Comparison of ENCODE assay signal across 16 cellular contexts in genomic region chr6:37441651-37442050, GRCh38. TPM values are rescaled to one million over a fixed set of nuclear protein-coding genes. Genes with fewer than 3 reads are reported as not detected.
A peak's percentile ranks its signal among the peaks of the same experiment; 100 is the strongest.
DNase-seq lines count a peak whose midpoint lies in the region; ATAC-seq and TF ChIP-seq lines count a peak whose summit lies in the region.
"Had no signal": no experiment of that assay in that cellular context is flagged by ENCODE, and none has a peak within 500 bp of the region (broad histone marks: within the 10 kb centered on the region; RNA-seq: fewer than 3 reads in every experiment).

No MANE protein-coding gene starts in this region.

- H3K4me1 Mint-ChIP-seq in activated T-cell treated with anti-CD3 and anti-CD28 coated beads, Interleukin-2, amount 50 U/mL, for 72 hours (ENCODE audit: low read depth): peaks cover 57% of the 10 kb centered on the region
- H3K4me1 Mint-ChIP-seq in T-helper 17 cell (peaks cover 28% of the 10 kb centered on the region), MCF 10A (ENCODE audit: insufficient read depth, unreplicated experiment) (no peaks in the 10 kb centered on the region)
- peaks cover 25% of the 10 kb centered on the region for H3K4me1 Mint-ChIP-seq in stimulated activated effector memory CD8-positive, alpha-beta T cell treated with anti-CD3 and anti-CD28 coated beads, Interleukin-12 subunit alpha, Interleukin-12 subunit beta, amount 100 ng/mL, for 72 hours

- DNase-seq in activated T-cell treated with anti-CD3 and anti-CD28 coated beads, Interleukin-2, amount 50 U/mL, for 72 hours: no peak
- no peak for DNase-seq in activated T-cell treated with anti-CD3 and anti-CD28 coated beads, Interleukin-2, amount 50 U/mL, for 48 hours
- DNase-seq in T-helper 17 cell: no peak
- DNase-seq in esophagus muscularis mucosa (ENCODE audit: extremely low spot score): no peak
- DNase-seq in stimulated activated effector memory CD8-positive, alpha-beta T cell treated with anti-CD3 and anti-CD28 coated beads, Interleukin-12 subunit alpha, Interleukin-12 subunit beta, amount 100 ng/mL, for 72 hours (ENCODE audit: low spot score in 2 of 2): no peak
- DNase-seq in MCF 10A (ENCODE audit: unreplicated experiment): no peak
- DNase-seq in stimulated activated CD4-positive, alpha-beta T cell treated with anti-CD3 and anti-CD28 coated beads, Interleukin-2, amount 100 ng/mL, for 24 hours: no peak
- DNase-seq: activated naive CD4-positive, alpha-beta T cell treated with Interleukin-2 at 50 U/mL for 16 hours; brain microvascular endothelial cell; left cardiac atrium; midbrain; NCI-H1436; NCI-H2227 treated with DMSO at 0.1 percent for 48 hours; stimulated activated naive CD4-positive, alpha-beta T cell treated with Interleukin-2 at 50 U/mL for 16 hours had no signal

- WGBS in esophagus muscularis mucosa: 92% methylated on average over 6 of the region's 6 CpGs

- TF ChIP-seq CTCF in esophagus muscularis mucosa (IDR thresholded peaks at IDR 0.05) (no peak), MCF 10A (IDR thresholded peaks at IDR 0.05; ENCODE audit: unreplicated experiment) (no peak)

- H3K9me3 ChIP-seq in T-helper 17 cell (ENCODE audit: control insufficient read depth, low read length, poor library complexity, severe bottlenecking) (no peaks in the 10 kb centered on the region), esophagus muscularis mucosa (no peaks in the 10 kb centered on the region)
- H3K9me3 ChIP-seq: tibial nerve had no signal

- no peaks in the 10 kb centered on the region for H3K9me3 Mint-ChIP-seq in activated T-cell treated with anti-CD3 and anti-CD28 coated beads, Interleukin-2, amount 50 U/mL, for 72 hours
- H3K9me3 Mint-ChIP-seq in stimulated activated effector memory CD8-positive, alpha-beta T cell treated with anti-CD3 and anti-CD28 coated beads, Interleukin-12 subunit alpha, Interleukin-12 subunit beta, amount 100 ng/mL, for 72 hours: no peaks in the 10 kb centered on the region
- no peaks in the 10 kb centered on the region for H3K9me3 Mint-ChIP-seq in MCF 10A (ENCODE audit: unreplicated experiment)

- BruUV-seq in MCF 10A (replicated peaks; lab: Mats Ljungman, UMichigan): no TSS peak

- H3K36me3 Mint-ChIP-seq in activated T-cell treated with anti-CD3 and anti-CD28 coated beads, Interleukin-2, amount 50 U/mL, for 72 hours (ENCODE audit: insufficient read depth in 2 of 2): peaks cover 7 to 28% of the 10 kb centered on the region in 2 donors
- H3K36me3 Mint-ChIP-seq in T-helper 17 cell (ENCODE audit: low read depth) (peaks cover 11% of the 10 kb centered on the region), MCF 10A (ENCODE audit: insufficient read depth, unreplicated experiment) (peaks cover 53% of the 10 kb centered on the region)
- peaks cover 54% of the 10 kb centered on the region for H3K36me3 Mint-ChIP-seq in stimulated activated effector memory CD8-positive, alpha-beta T cell treated with anti-CD3 and anti-CD28 coated beads, Interleukin-12 subunit alpha, Interleukin-12 subunit beta, amount 100 ng/mL, for 72 hours

- H3K4me1 ChIP-seq in esophagus muscularis mucosa: peaks cover 17 to 30% (median 25%) of the 10 kb centered on the region in 4 donors

- no peaks in the 10 kb centered on the region for H3K27me3 Mint-ChIP-seq in activated T-cell treated with anti-CD3 and anti-CD28 coated beads, Interleukin-2, amount 50 U/mL, for 72 hours (ENCODE audit: low read depth)
- no peaks in the 10 kb centered on the region for H3K27me3 Mint-ChIP-seq in T-helper 17 cell
- H3K27me3 Mint-ChIP-seq in MCF 10A (ENCODE audit: insufficient read depth, unreplicated experiment): no peaks in the 10 kb centered on the region

- ATAC-seq in activated T-cell treated with anti-CD3 and anti-CD28 coated beads, Interleukin-2, amount 50 U/mL, for 72 hours (replicated peaks in 1 of 2): peak; percentile 27 to 61
- no peak for ATAC-seq in T-helper 17 cell
- peak; percentile 61 for ATAC-seq in stimulated activated effector memory CD8-positive, alpha-beta T cell treated with anti-CD3 and anti-CD28 coated beads, Interleukin-12 subunit alpha, Interleukin-12 subunit beta, amount 100 ng/mL, for 72 hours
- no peak for ATAC-seq in GM19397 (IDR thresholded peaks at IDR 0.05; ENCODE audit: unreplicated experiment)

- H3K36me3 ChIP-seq in esophagus muscularis mucosa: peaks cover 28 to 71% (median 55%) of the 10 kb centered on the region in 4 donors

- TF ChIP-seq POLR2A in esophagus muscularis mucosa (IDR thresholded peaks at IDR 0.05; ENCODE audit: low read depth): no peak

- no peak overlapping the region for H3K4me3 Mint-ChIP-seq in activated T-cell treated with anti-CD3 and anti-CD28 coated beads, Interleukin-2, amount 50 U/mL, for 72 hours
- no peak overlapping the region for H3K4me3 Mint-ChIP-seq in T-helper 17 cell
- H3K4me3 Mint-ChIP-seq in stimulated activated effector memory CD8-positive, alpha-beta T cell treated with anti-CD3 and anti-CD28 coated beads, Interleukin-12 subunit alpha, Interleukin-12 subunit beta, amount 100 ng/mL, for 72 hours: peak overlapping the region; percentile 52
- no peak overlapping the region for H3K4me3 Mint-ChIP-seq in MCF 10A (ENCODE audit: unreplicated experiment)

- no peak for TF ChIP-seq EP300 in esophagus muscularis mucosa (IDR thresholded peaks at IDR 0.05)

- intact Hi-C loops in esophagus muscularis mucosa (cut with DNase I) (no loop called here), MCF 10A (cut with micrococcal nuclease) (no loop called here)

- no peaks in the 10 kb centered on the region for H3K27me3 ChIP-seq in esophagus muscularis mucosa
- H3K27me3 ChIP-seq: brain microvascular endothelial cell, tibial nerve had no signal

- POLR2A ChIA-PET in MCF 10A (lab: Yijun Ruan, JAX): no interaction called here

- peak overlapping the region; percentile 50 for H3K27ac Mint-ChIP-seq in activated T-cell treated with anti-CD3 and anti-CD28 coated beads, Interleukin-2, amount 50 U/mL, for 72 hours
- peak overlapping the region; percentile 89 for H3K27ac Mint-ChIP-seq in T-helper 17 cell
- H3K27ac Mint-ChIP-seq in stimulated activated effector memory CD8-positive, alpha-beta T cell treated with anti-CD3 and anti-CD28 coated beads, Interleukin-12 subunit alpha, Interleukin-12 subunit beta, amount 100 ng/mL, for 72 hours: peak overlapping the region; percentile 94
- H3K27ac Mint-ChIP-seq in MCF 10A (ENCODE audit: low read depth, unreplicated experiment): no peak overlapping the region

- peak overlapping the region in 3 of 4 donors; percentile 56 to 75 (median 66) for H3K27ac ChIP-seq in esophagus muscularis mucosa (replicated peaks in 1 of 4)
- H3K27ac ChIP-seq: brain microvascular endothelial cell had no signal

- CTCF ChIA-PET in MCF 10A (lab: Yijun Ruan, JAX): no interaction called here

- H3K4me3 ChIP-seq in esophagus muscularis mucosa: no peak overlapping the region

RNA-seq across cellular contexts. Expression of gene CMTR1, which starts 8.6 kb away (rescaled TPM):
- total RNA-seq in activated T-cell treated with anti-CD3 and anti-CD28 coated beads, Interleukin-2, amount 50 U/mL, for 72 hours: 10 to 100 TPM; 84.1 to 86.9 TPM
- total RNA-seq in T-helper 17 cell (10 to 100 TPM; 79.7 to 81.3 TPM), esophagus muscularis mucosa (10 to 100 TPM; 32.3 to 44.5 (median 35.9) TPM), MCF 10A (2022) (24.5 and 30.5 TPM in 2 replicates)

RNA-seq across cellular contexts. Expression of gene CCDC167, which starts 58.0 kb away (rescaled TPM):
- total RNA-seq in activated T-cell treated with anti-CD3 and anti-CD28 coated beads, Interleukin-2, amount 50 U/mL, for 72 hours: 10 to 100 TPM; 32.2 to 36.4 TPM
- total RNA-seq in T-helper 17 cell: 10 to 100 TPM; 29.6 to 43.7 TPM
- 10 to 100 TPM; 11.1 to 19.1 (median 16.3) TPM for total RNA-seq in esophagus muscularis mucosa
- 24.4 and 40.8 TPM in 2 replicates for total RNA-seq in MCF 10A (2022)

Comparison
In these comparisons a context has a peak if more than half of its experiments do, and no peak if none do; other contexts are left out.
1. ATAC-seq: peak in activated T-cell treated with anti-CD3 and anti-CD28 coated beads, Interleukin-2, amount 50 U/mL, for 72 hours (2 of 2) and stimulated activated effector memory CD8-positive, alpha-beta T cell treated with anti-CD3 and anti-CD28 coated beads, Interleukin-12 subunit alpha, Interleukin-12 subunit beta, amount 100 ng/mL, for 72 hours (single experiment); none in T-helper 17 cell (single experiment) and GM19397 (single experiment).